ENCODE assay signal across 8 cellular contexts in genomic region chr9:97232060-97233008, GRCh38.
DNase-seq lines count a peak whose midpoint lies in the region; ATAC-seq, FAIRE-seq and TF ChIP-seq lines count a peak whose summit lies in the region.
"Not testable (repeated sequence)": the region's sequence is repeated elsewhere in the genome, so short reads cannot be mapped to it uniquely, and the experiment has no call there.

No MANE protein-coding gene starts in this region.

- peaks cover 18% of the 10 kb centered on the region in 2 experiments for H3K9me3 Mint-ChIP-seq in H9

- TF ChIP-seq RAD21 in A549 (conservative IDR thresholded peaks at IDR 0.05 in 1 of 2, IDR thresholded peaks at IDR 0.05 in 1 of 2); liver (IDR thresholded peaks at IDR 0.05): not testable (repeated sequence)

- TF ChIP-seq CTCF in A549 (IDR thresholded peaks at IDR 0.05); H9 (conservative IDR thresholded peaks at IDR 0.05); WERI-Rb-1 (IDR thresholded peaks at IDR 0.05; ENCODE audit: low read depth, low read length); bronchial epithelial cell (IDR thresholded peaks at IDR 0.05; ENCODE audit: insufficient read depth, low read length, severe bottlenecking); liver (IDR thresholded peaks at IDR 0.05; ENCODE audit: low read depth, low read length, missing input control): not testable (repeated sequence)

- H2BK15ac ChIP-seq in H9 (ENCODE audit: low read depth, low read length) = not testable (repeated sequence)

- not testable (repeated sequence) for TF ChIP-seq POLR2A in A549 (IDR thresholded peaks at IDR 0.05; ENCODE audit: low read length)

- H3K9me3 ChIP-seq in A549; H9 (ENCODE audit: control insufficient read depth, low read depth, low read length); HUES64 (ENCODE audit: insufficient read depth, low read depth, low read length); WERI-Rb-1 (ENCODE audit: severe bottlenecking); liver (ENCODE audit: control insufficient read depth in 4 of 4, low read length in 3 of 4): not testable (repeated sequence)

- H3K4me3 Mint-ChIP-seq in H9 = peak overlapping the region in 1 of 2 experiments; percentile 65; a peak in 2 of 5 replicates

- TF ChIP-seq EP300 in A549 (IDR thresholded peaks at IDR 0.05) = not testable (repeated sequence)

- not testable (repeated sequence) for H3K18ac ChIP-seq in H9 (ENCODE audit: insufficient read length, low read depth, low read length)

- not testable (repeated sequence) for H3K4me3 ChIP-seq in A549; HUES64 (ENCODE audit: low read length); WERI-Rb-1 (ENCODE audit: low read depth, low read length); bronchial epithelial cell (ENCODE audit: low read depth, low read length); liver (ENCODE audit: low read depth in 1 of 3, low read length in 3 of 3)

- not testable (repeated sequence) for H4K5ac ChIP-seq in H9 (ENCODE audit: insufficient read length, low read depth, low read length)

- not testable (repeated sequence) for H3K4ac ChIP-seq in H9 (ENCODE audit: low read depth, low read length)

- H3T11ph ChIP-seq in H9 (ENCODE audit: low read length) = not testable (repeated sequence)

- peak overlapping the region; percentile 68 for H3K4me2 ChIP-seq in A549
- H3K4me2 ChIP-seq in H9 (ENCODE audit: insufficient read depth, insufficient read length, low read length) = not testable (repeated sequence)

- not testable (repeated sequence) for H3K23me2 ChIP-seq in H9 (ENCODE audit: insufficient read length, low read depth, low read length, poor library complexity, severe bottlenecking)

- not testable (repeated sequence) for H2BK20ac ChIP-seq in H9 (ENCODE audit: low read depth, low read length, poor library complexity, severe bottlenecking)

- not testable (repeated sequence) for H2AK5ac ChIP-seq in H9 (ENCODE audit: insufficient read length, low read length)

- H3K79me1 ChIP-seq in H9 (ENCODE audit: insufficient read depth, low read depth, low read length, poor library complexity, severe bottlenecking) = not testable (repeated sequence)

- not testable (repeated sequence) for H2BK12ac ChIP-seq in H9 (ENCODE audit: insufficient read length, low read depth, low read length)

- H3K27me3 Mint-ChIP-seq in H9 (ENCODE audit: low read depth) = not testable (repeated sequence)

- not testable (repeated sequence) for H2AFZ ChIP-seq in H9 (ENCODE audit: low read length)

- H4K20me1 ChIP-seq in H9 (ENCODE audit: control insufficient read depth, insufficient read depth, insufficient read length) = not testable (repeated sequence)

- H3K79me2 ChIP-seq in H9 (ENCODE audit: insufficient read depth, low read length) = not testable (repeated sequence)

- DNase-seq in A549 (ENCODE audit: low read depth in 1 of 2, low spot score in 1 of 2) (peak in 1 of 2 experiments; percentile 59), NCI-H510A (lab: John Stamatoyannopoulos, UW) (peak; percentile 5), NCI-H82 treated with DMSO at 0.1 percent for 48 hours (lab: John Stamatoyannopoulos, UW; ENCODE audit: unreplicated experiment) (peak; percentile 75), WERI-Rb-1 (peak; percentile 80), bronchial epithelial cell (ENCODE audit: low read depth) (peak; percentile 44)
- DNase-seq in H9 = not testable (repeated sequence)

- peaks cover 34 to 45% (median 43%) of the 10 kb centered on the region in 3 experiments for H3K36me3 Mint-ChIP-seq in H9 (ENCODE audit: insufficient read depth in 1 of 3, low read depth in 3 of 3)

- H3K14ac ChIP-seq in H9 (ENCODE audit: insufficient read depth, low read length) = not testable (repeated sequence)

- not testable (repeated sequence) for H3K23ac ChIP-seq in H9 (ENCODE audit: insufficient read length, low read depth, low read length)

- H3K36me3 ChIP-seq in HUES64 (ENCODE audit: insufficient read depth, low read length); WERI-Rb-1; bronchial epithelial cell (ENCODE audit: control insufficient read depth, insufficient read depth, low read length); liver (ENCODE audit: control insufficient read depth in 4 of 4, insufficient read depth in 3 of 4, low read depth in 1 of 4, low read length in 3 of 4): not testable (repeated sequence)

- FAIRE-seq in A549 (lab: Jason Lieb, UNC); bronchial epithelial cell (lab: Jason Lieb, UNC): not testable (repeated sequence)

- peak overlapping the region in 2 of 3 experiments; percentile 81 to 94; a peak in 5 of 7 replicates for H3K27ac Mint-ChIP-seq in H9

- H3K27ac ChIP-seq in A549 (peak overlapping the region; percentile 65 to 73), HUES64 (ENCODE audit: low read depth, low read length) (peak overlapping the region; percentile 35; the same call in 1 of the 2 replicates), WERI-Rb-1 (peak overlapping the region; percentile 79)
- not testable (repeated sequence) for H3K27ac ChIP-seq in H9 (ENCODE audit: insufficient read length, low read depth, low read length); liver (ENCODE audit: low read depth in 1 of 2, low read length in 2 of 2)

- H2BK120ac ChIP-seq in H9 (ENCODE audit: low read depth, low read length, poor library complexity, severe bottlenecking) = not testable (repeated sequence)

- not testable (repeated sequence) for H3K9ac ChIP-seq in H9 (ENCODE audit: extremely low read depth, insufficient read length, low read length); HUES64 (ENCODE audit: low read depth, low read length); liver (ENCODE audit: low read depth in 1 of 2, low read length in 2 of 2)

- CTCF ChIA-PET in A549 (lab: Yijun Ruan, JAX) = not testable (repeated sequence)

- H3K27me3 ChIP-seq in H9 (ENCODE audit: insufficient read depth, low read length); HUES64 (ENCODE audit: insufficient read depth, low read length); WERI-Rb-1 (ENCODE audit: insufficient read depth, low read depth, severe bottlenecking); bronchial epithelial cell (ENCODE audit: control insufficient read depth, insufficient read depth, low read length); liver (ENCODE audit: control insufficient read depth in 4 of 4, insufficient read depth in 4 of 4, low read length in 3 of 4): not testable (repeated sequence)

- not testable (repeated sequence) for H3K56ac ChIP-seq in H9 (ENCODE audit: insufficient read length, low read depth, low read length)

- not testable (repeated sequence) for H4K8ac ChIP-seq in H9 (replicated peaks; ENCODE audit: insufficient read length, low read depth, low read length)

- peaks cover 31 to 37% of the 10 kb centered on the region in 2 experiments for H3K4me1 Mint-ChIP-seq in H9

- not testable (repeated sequence) for H2BK5ac ChIP-seq in H9 (ENCODE audit: insufficient read length, low read length)

- not testable (repeated sequence) for H4K91ac ChIP-seq in H9 (ENCODE audit: insufficient read length, low read depth, low read length)

- H3K4me1 ChIP-seq in A549 = peaks cover 21% of the 10 kb centered on the region
- H3K4me1 ChIP-seq in H9 (ENCODE audit: insufficient read depth, low read length); HUES64 (ENCODE audit: insufficient read depth, low read length); liver (ENCODE audit: control insufficient read depth in 4 of 4, insufficient read depth in 4 of 4, low read length in 3 of 4): not testable (repeated sequence)

- peak in 1 of 2 experiments; percentile 19; a peak in 1 of 6 replicates for ATAC-seq in A549

- WGBS in A549 (ENCODE audit: missing lambda C conversion rate) = 37% methylated on average over 13 of the region's 13 CpGs
- WGBS in H9 (ENCODE audit: extremely low coverage, insufficient read length, low lambda C conversion rate) = no CpG with 5 or more reads among the region's 13 CpGs
- WGBS in HUES64 = 71% methylated on average over 13 of the region's 13 CpGs
- 64% methylated on average over 13 of the region's 13 CpGs for WGBS in liver

- POLR2A ChIA-PET in A549 (lab: Yijun Ruan, JAX) = not testable (repeated sequence)

TF ChIP-seq in A549, 52 proteins besides CTCF, POLR2A, EP300 and RAD21 (continues in another document):
- TF ChIP-seq E2F6 (IDR thresholded peaks at IDR 0.05; ENCODE audit: borderline replicate concordance, low read depth) (peak; percentile 28; the same call in 1 of the 2 replicates), HOXB13 (CRISPR knock-in tag; IDR thresholded peaks at IDR 0.05; ENCODE audit: low read depth) (peak; percentile 73; the same call in 1 of the 2 replicates), GATA3 (IDR thresholded peaks at IDR 0.05; ENCODE audit: borderline replicate concordance) (peak; percentile 24; the same call in 1 of the 2 replicates)

TF ChIP-seq in liver, 16 proteins besides CTCF, POLR2A, EP300 and RAD21:
- TF ChIP-seq FOXA2 (IDR thresholded peaks at IDR 0.05) (peak; percentile 14), HNF4A (conservative IDR thresholded peaks at IDR 0.05) (peak in 1 of 2 donors; percentile 19)
